ENCODE assay signal across 16 cellular contexts in genomic region chr5:176379881-176380280, GRCh38. TPM values are rescaled to one million over a fixed set of nuclear protein-coding genes. Genes with fewer than 3 reads are reported as not detected.
A peak's percentile ranks its signal among the peaks of the same experiment; 100 is the strongest.
DNase-seq lines count a peak whose midpoint lies in the region; ATAC-seq and TF ChIP-seq lines count a peak whose summit lies in the region.
"Had no signal": no experiment of that assay in that cellular context is flagged by ENCODE, and none has a peak within 500 bp of the region (broad histone marks: within the 10 kb centered on the region; RNA-seq: fewer than 3 reads in every experiment).

No MANE protein-coding gene starts in this region.

- POLR2A ChIA-PET in activated CD4-positive, alpha-beta T cell treated with anti-CD3 and anti-CD28 coated beads for 36 hours (lab: Charles Lee) = no interaction called here

- peak overlapping the region in 2 of 6 donors; percentile 5 to 51 for H3K27ac Mint-ChIP-seq in naive B cell
- no peak overlapping the region for H3K27ac Mint-ChIP-seq in activated CD4-positive, alpha-beta T cell treated with anti-CD3 and anti-CD28 coated beads for 36 hours
- H3K27ac Mint-ChIP-seq: activated CD4-positive, alpha-beta T cell treated with anti-CD3 and anti-CD28 coated beads, Interleukin-2, amount 10 ng/mL, durations not matched to agents 7 days and 5 days; activated naive CD8-positive, alpha-beta T cell treated with anti-CD3 and anti-CD28 coated beads, Interleukin-2, amount 10 ng/mL, durations not matched to agents 7 days and 5 days had no signal

- H3K27ac ChIP-seq in OCI-LY3 (ENCODE audit: low read length) = peak overlapping the region; percentile 43
- no peak overlapping the region for H3K27ac ChIP-seq in esophagus squamous epithelium
- H3K27ac ChIP-seq: breast epithelium had no signal

- no peaks in the 10 kb centered on the region for H3K9me3 Mint-ChIP-seq in naive B cell
- H3K9me3 Mint-ChIP-seq in activated CD4-positive, alpha-beta T cell treated with anti-CD3 and anti-CD28 coated beads for 36 hours (ENCODE audit: low read depth) = no peaks in the 10 kb centered on the region
- H3K9me3 Mint-ChIP-seq: activated CD4-positive, alpha-beta T cell treated with anti-CD3 and anti-CD28 coated beads, Interleukin-2, amount 10 ng/mL, durations not matched to agents 7 days and 5 days; activated naive CD8-positive, alpha-beta T cell treated with anti-CD3 and anti-CD28 coated beads, Interleukin-2, amount 10 ng/mL, durations not matched to agents 7 days and 5 days had no signal

- peaks cover 4% of the 10 kb centered on the region for H3K79me2 ChIP-seq in OCI-LY3 (ENCODE audit: low read length)

- peaks cover 6 to 7% of the 10 kb centered on the region in 2 donors for H3K36me3 Mint-ChIP-seq in naive B cell
- peaks cover 57% of the 10 kb centered on the region for H3K36me3 Mint-ChIP-seq in activated CD4-positive, alpha-beta T cell treated with anti-CD3 and anti-CD28 coated beads for 36 hours (ENCODE audit: low read depth)

- DNase-seq in naive B cell (peak; percentile 14), esophagus squamous epithelium (lab: John Stamatoyannopoulos, UW) (no peak), iPS-NIHi7 (ENCODE audit: extremely low spot score) (no peak), kidney glomerular epithelial cell (lab: John Stamatoyannopoulos, UW) (no peak)
- DNase-seq in activated CD4-positive, alpha-beta T cell treated with anti-CD3 and anti-CD28 coated beads for 36 hours = no peak
- DNase-seq: activated CD4-positive, alpha-beta T cell treated with anti-CD3 and anti-CD28 coated beads, Interleukin-2, amount 10 ng/mL, durations not matched to agents 7 days and 5 days; activated naive CD8-positive, alpha-beta T cell treated with anti-CD3 and anti-CD28 coated beads, Interleukin-2, amount 10 ng/mL, durations not matched to agents 7 days and 5 days; activated T-cell treated with anti-CD3 and anti-CD28 coated beads, Interleukin-2, amount 50 U/mL, for 1 hour; DMS 273 treated with DMSO at 0.1 percent for 48 hours; NCI-H187 treated with DMSO at 0.1 percent for 48 hours; NCI-H510A treated with DMSO at 0.1 percent for 48 hours; tibial artery had no signal

- H3K4me1 ChIP-seq in OCI-LY3 (ENCODE audit: low read length) = peaks cover 10% of the 10 kb centered on the region
- peaks cover 0 to 13% (median 0%) of the 10 kb centered on the region in 3 donors for H3K4me1 ChIP-seq in esophagus squamous epithelium
- H3K4me1 ChIP-seq: breast epithelium had no signal

- H4K20me1 ChIP-seq in OCI-LY3 (ENCODE audit: insufficient read depth, low read length) = no peaks in the 10 kb centered on the region

- no peaks in the 10 kb centered on the region for H3K27me3 Mint-ChIP-seq in naive B cell
- no peaks in the 10 kb centered on the region for H3K27me3 Mint-ChIP-seq in activated CD4-positive, alpha-beta T cell treated with anti-CD3 and anti-CD28 coated beads for 36 hours
- H3K27me3 Mint-ChIP-seq: activated CD4-positive, alpha-beta T cell treated with anti-CD3 and anti-CD28 coated beads, Interleukin-2, amount 10 ng/mL, durations not matched to agents 7 days and 5 days; activated naive CD8-positive, alpha-beta T cell treated with anti-CD3 and anti-CD28 coated beads, Interleukin-2, amount 10 ng/mL, durations not matched to agents 7 days and 5 days had no signal

- peak overlapping the region in 1 of 8 donors; percentile 0 for H3K4me3 Mint-ChIP-seq in naive B cell
- H3K4me3 Mint-ChIP-seq in activated CD4-positive, alpha-beta T cell treated with anti-CD3 and anti-CD28 coated beads for 36 hours = no peak overlapping the region
- H3K4me3 Mint-ChIP-seq: activated CD4-positive, alpha-beta T cell treated with anti-CD3 and anti-CD28 coated beads, Interleukin-2, amount 10 ng/mL, durations not matched to agents 7 days and 5 days; activated naive CD8-positive, alpha-beta T cell treated with anti-CD3 and anti-CD28 coated beads, Interleukin-2, amount 10 ng/mL, durations not matched to agents 7 days and 5 days had no signal

- no peak overlapping the region for H2AFZ ChIP-seq in OCI-LY3 (ENCODE audit: low read depth, low read length)

- CTCF ChIA-PET in activated CD4-positive, alpha-beta T cell treated with anti-CD3 and anti-CD28 coated beads for 36 hours (lab: Charles Lee) = interaction anchor here (0.5 to 0.7 kb wide), 2 partner anchors 8 to 15 kb away, joined by 3 read pairs; partner anchors contain the start of genes HIGD2A and NOP16

- no peak overlapping the region for H3K9ac ChIP-seq in OCI-LY3 (ENCODE audit: low read length)

- TF ChIP-seq POLR2A in esophagus squamous epithelium (IDR thresholded peaks at IDR 0.05) = no peak

- intact Hi-C loops in activated CD4-positive, alpha-beta T cell treated with anti-CD3 and anti-CD28 coated beads for 36 hours (cut with DNase I, micrococcal nuclease) = no loop called here
- intact Hi-C loops in esophagus squamous epithelium (cut with DNase I) = no loop called here

- H3K9me3 ChIP-seq in OCI-LY3 (ENCODE audit: insufficient read depth, low read length) (no peaks in the 10 kb centered on the region), esophagus squamous epithelium (no peaks in the 10 kb centered on the region)
- H3K9me3 ChIP-seq: breast epithelium, tibial artery had no signal

- H3K4me3 ChIP-seq in OCI-LY3 (ENCODE audit: low read length) (no peak overlapping the region), esophagus squamous epithelium (no peak overlapping the region)
- H3K4me3 ChIP-seq: breast epithelium, tibial artery had no signal

- no peaks in the 10 kb centered on the region for H3K27me3 ChIP-seq in OCI-LY3 (ENCODE audit: low read depth, low read length)
- H3K27me3 ChIP-seq in esophagus squamous epithelium = no peaks in the 10 kb centered on the region
- H3K27me3 ChIP-seq: breast epithelium, tibial artery had no signal

- H3K4me2 ChIP-seq in OCI-LY3 (ENCODE audit: low read length) = 0 out of 2 replicates have a peak overlapping the region, but pooled peaks have one; percentile 14

- H3K36me3 ChIP-seq in OCI-LY3 (replicated peaks; ENCODE audit: low read depth, low read length) (peaks cover 46% of the 10 kb centered on the region), esophagus squamous epithelium (peaks cover 12 to 45% (median 31%) of the 10 kb centered on the region in 3 donors)

- WGBS in esophagus squamous epithelium, 2 donors = 60 to 78% methylated on average over 3 of the region's 3 CpGs

- TF ChIP-seq CTCF in OCI-LY3 (IDR thresholded peaks at IDR 0.05; ENCODE audit: low read depth, low read length) (no peak), esophagus squamous epithelium (IDR thresholded peaks at IDR 0.05) (no peak)

- H3K4me1 Mint-ChIP-seq in naive B cell = peaks cover 6 to 14% (median 9%) of the 10 kb centered on the region in 3 donors
- H3K4me1 Mint-ChIP-seq in activated CD4-positive, alpha-beta T cell treated with anti-CD3 and anti-CD28 coated beads for 36 hours = peaks cover 3% of the 10 kb centered on the region
- H3K4me1 Mint-ChIP-seq: activated CD4-positive, alpha-beta T cell treated with anti-CD3 and anti-CD28 coated beads, Interleukin-2, amount 10 ng/mL, durations not matched to agents 7 days and 5 days; activated naive CD8-positive, alpha-beta T cell treated with anti-CD3 and anti-CD28 coated beads, Interleukin-2, amount 10 ng/mL, durations not matched to agents 7 days and 5 days had no signal

- ATAC-seq in GM18868 (IDR thresholded peaks at IDR 0.05; ENCODE audit: unreplicated experiment) (peak; percentile 77), HG02981 (IDR thresholded peaks at IDR 0.05; ENCODE audit: unreplicated experiment) (peak; percentile 50), naive B cell (ENCODE audit: low read depth in 2 of 2) (peak; percentile 68 to 84)
- no peak for ATAC-seq in activated CD4-positive, alpha-beta T cell treated with anti-CD3 and anti-CD28 coated beads for 36 hours

RNA-seq across cellular contexts. Expression of gene NOP16, which starts 8.5 kb away (rescaled TPM):
- polyA plus RNA-seq in naive B cell (ENCODE audit: low read depth in 6 of 6) = 10 to 100 TPM; 15.9 to 39.6 (median 26.5) TPM
- 10 to 100 TPM; 54.3 to 65.4 TPM for total RNA-seq in activated CD4-positive, alpha-beta T cell treated with anti-CD3 and anti-CD28 coated beads for 36 hours
- 10 to 100 TPM; 19.9 to 38.0 (median 30.9) TPM for total RNA-seq in esophagus squamous epithelium

RNA-seq across cellular contexts. Expression of gene HIGD2A, which starts 8.7 kb away (rescaled TPM):
- polyA plus RNA-seq in naive B cell (ENCODE audit: low read depth in 6 of 6) = 100 to 1,000 TPM; 137 to 220 (median 172) TPM
- total RNA-seq in activated CD4-positive, alpha-beta T cell treated with anti-CD3 and anti-CD28 coated beads for 36 hours = 100 to 1,000 TPM; 104 to 140 TPM
- 100 to 1,000 TPM in 2 of 4 donors, 10 to 100 TPM in 2; 77.2 to 122 (median 90.3) TPM for total RNA-seq in esophagus squamous epithelium

RNA-seq across cellular contexts. Expression of gene ARL10, which starts 14.6 kb away (rescaled TPM):
- 1 to 10 TPM; 1.8 to 4.1 (median 2.5) TPM for polyA plus RNA-seq in naive B cell (ENCODE audit: low read depth in 6 of 6)
- 10 to 100 TPM; 12.3 to 15.6 TPM for total RNA-seq in activated CD4-positive, alpha-beta T cell treated with anti-CD3 and anti-CD28 coated beads for 36 hours
- total RNA-seq in esophagus squamous epithelium = 10 to 100 TPM in 1 of 4 donors, 1 to 10 TPM in 3; 2.4 to 10.1 (median 6.3) TPM

RNA-seq across cellular contexts. Expression of gene KIAA1191, which starts 18.3 kb away (rescaled TPM):
- polyA plus RNA-seq in naive B cell (ENCODE audit: low read depth in 6 of 6) = 10 to 100 TPM; 46.8 to 56.4 (median 53.5) TPM
- 10 to 100 TPM; 42.2 to 52.6 TPM for total RNA-seq in activated CD4-positive, alpha-beta T cell treated with anti-CD3 and anti-CD28 coated beads for 36 hours
- total RNA-seq in esophagus squamous epithelium = 10 to 100 TPM; 57.0 to 99.9 (median 73.7) TPM

RNA-seq across cellular contexts. Expression of gene CLTB, which starts 36.5 kb away (rescaled TPM):
- 10 to 100 TPM; 42.3 to 64.4 (median 55.2) TPM for polyA plus RNA-seq in naive B cell (ENCODE audit: low read depth in 6 of 6)
- total RNA-seq in activated CD4-positive, alpha-beta T cell treated with anti-CD3 and anti-CD28 coated beads for 36 hours = 10 to 100 TPM; 39.3 to 47.8 TPM
- 100 to 1,000 TPM; 347 to 732 (median 444) TPM for total RNA-seq in esophagus squamous epithelium
